ENCODE assay signal across 14 cellular contexts in genomic region chr6:34618430-34619182, GRCh38.
DNase-seq lines count a peak whose midpoint lies in the region; ATAC-seq, FAIRE-seq and TF ChIP-seq lines count a peak whose summit lies in the region.
"Had no signal": no experiment of that assay in that cellular context is flagged by ENCODE, and none has a peak within 500 bp of the region (broad histone marks: within the 10 kb centered on the region; RNA-seq: fewer than 3 reads in every experiment).

No MANE protein-coding gene starts in this region.

- ATAC-seq in GM12878, result no peak
- ATAC-seq in naive thymus-derived CD8-positive, alpha-beta T cell, result no peak

- RAD21 ChIA-PET in GM12878 (lab: Charles Lee; ENCODE audit: unreplicated experiment), result interaction anchor here (1.1 to 1.5 kb wide), 2 partner anchors 9 to 11 kb away, joined by 3 read pairs; no protein-coding TSS in a partner anchor

- peak overlapping the region in 6 of 7 donors; percentile 0 to 54 (median 21) for H3K27ac Mint-ChIP-seq in CD14-positive monocyte
- peak overlapping the region in 5 of 7 donors; percentile 48 to 94 (median 79) for H3K27ac Mint-ChIP-seq in CD4-positive, alpha-beta memory T cell
- H3K27ac Mint-ChIP-seq in naive thymus-derived CD8-positive, alpha-beta T cell, result peak overlapping the region in 7 of 10 donors; percentile 7 to 66 (median 44)

- no peak for TF ChIP-seq EP300 in GM12878 (IDR thresholded peaks at IDR 0.05; ENCODE audit: borderline replicate concordance in 1 of 2, control insufficient read depth in 1 of 2, low read depth in 2 of 2, low read length in 2 of 2)

- SMC1A ChIA-PET in GM12878 (lab: Charles Lee; ENCODE audit: uncharacterized antibody, unreplicated experiment), result interaction anchor here (0.6 to 3.7 kb wide), 5 partner anchors 9 to 289 kb away, joined by 3 to 16 read pairs (median 6); no protein-coding TSS in a partner anchor

- TF ChIP-seq POLR2A in GM12878 (IDR thresholded peaks at IDR 0.05; ENCODE audit: low read depth, low read length), result no peak

- H3K4me2 ChIP-seq in GM12878 (ENCODE audit: control insufficient read depth, insufficient read depth), result no peak overlapping the region
- H3K4me2 ChIP-seq: KMS-11 had no signal

- TSS peak; percentile 40 for BruUV-seq in GM12878 (replicated peaks; lab: Mats Ljungman, UMichigan)

- no peaks in the 10 kb centered on the region for H3K27me3 Mint-ChIP-seq in CD14-positive monocyte (ENCODE audit: low read depth in 3 of 3)
- H3K27me3 Mint-ChIP-seq in CD4-positive, alpha-beta memory T cell, result no peaks in the 10 kb centered on the region
- H3K27me3 Mint-ChIP-seq in naive thymus-derived CD8-positive, alpha-beta T cell, result no peaks in the 10 kb centered on the region
- H3K27me3 Mint-ChIP-seq: CD4-positive, alpha-beta T cell had no signal

- no peak for TF ChIP-seq RAD21 in GM12878 (IDR thresholded peaks at IDR 0.05; ENCODE audit: insufficient read depth, low read depth, low read length)

- no peak overlapping the region for H3K9ac ChIP-seq in GM12878 (ENCODE audit: control insufficient read depth, insufficient read depth, low read length)
- H3K9ac ChIP-seq: KMS-11 had no signal

- peaks cover 21% of the 10 kb centered on the region in 2 donors for H3K36me3 Mint-ChIP-seq in CD14-positive monocyte
- H3K36me3 Mint-ChIP-seq in CD4-positive, alpha-beta memory T cell, result peaks cover 4 to 19% of the 10 kb centered on the region in 2 donors
- H3K36me3 Mint-ChIP-seq in naive thymus-derived CD8-positive, alpha-beta T cell, result peaks cover 0 to 35% (median 0%) of the 10 kb centered on the region in 3 donors

- peaks cover 13% of the 10 kb centered on the region for H3K4me1 Mint-ChIP-seq in CD14-positive monocyte
- H3K4me1 Mint-ChIP-seq in CD4-positive, alpha-beta memory T cell, result peaks cover 25 to 49% (median 37%) of the 10 kb centered on the region in 4 donors
- H3K4me1 Mint-ChIP-seq in naive thymus-derived CD8-positive, alpha-beta T cell, result peaks cover 21 to 42% (median 25%) of the 10 kb centered on the region in 4 donors

- DNase-seq in CD14-positive monocyte (ENCODE audit: low spot score), result no peak
- no peak for DNase-seq in CD4-positive, alpha-beta memory T cell
- DNase-seq in GM12878 (ENCODE audit: low read depth, low spot score), result no peak
- DNase-seq in naive thymus-derived CD8-positive, alpha-beta T cell, result no peak
- DNase-seq in GM03348 (ENCODE audit: low spot score), result no peak
- no peak for DNase-seq in amygdala (lab: John Stamatoyannopoulos, UW)
- DNase-seq in 8988T, result no peak
- DNase-seq: AML-193; CD4-positive, alpha-beta T cell; MV-4-11; NCI-H1694 treated with DMSO at 0.1 percent for 48 hours; Peyer's patch had no signal

- H3K36me3 ChIP-seq in CD4-positive, alpha-beta memory T cell (ENCODE audit: insufficient read depth, low read length), result peaks cover 6% of the 10 kb centered on the region
- peaks cover 14 to 15% of the 10 kb centered on the region in 2 experiments for H3K36me3 ChIP-seq in GM12878 (ENCODE audit: control insufficient read depth in 2 of 2, insufficient read depth in 2 of 2, low read length in 1 of 2)
- H3K36me3 ChIP-seq: Peyer's patch had no signal

- POLR2A ChIA-PET in CD4-positive, alpha-beta memory T cell (lab: Charles Lee; ENCODE audit: partially characterized antibody), result no interaction called here
- POLR2A ChIA-PET in GM12878 (lab: Charles Lee), result interaction anchor here (0.6 kb wide), 2 partner anchors 150 to 336 kb away, joined by 3 to 4 read pairs; no protein-coding TSS in a partner anchor
- POLR2A ChIA-PET in naive thymus-derived CD8-positive, alpha-beta T cell (lab: Charles Lee), result interaction anchor here (0.6 kb wide), 1 partner anchor 489 kb away, joined by 3 read pairs; no protein-coding TSS in a partner anchor

- H3K4me1 ChIP-seq in CD4-positive, alpha-beta memory T cell (ENCODE audit: insufficient read depth, low read length), result peaks cover 9% of the 10 kb centered on the region
- H3K4me1 ChIP-seq in GM12878 (ENCODE audit: control insufficient read depth, insufficient read depth, low read length), result no peaks in the 10 kb centered on the region
- H3K4me1 ChIP-seq: Peyer's patch had no signal

- H3K9me3 ChIP-seq in CD4-positive, alpha-beta memory T cell (ENCODE audit: control insufficient read depth in 1 of 2, low read length in 2 of 2), result no peaks in the 10 kb centered on the region
- no peaks in the 10 kb centered on the region for H3K9me3 ChIP-seq in GM12878 (replicated peaks; ENCODE audit: control insufficient read depth, insufficient read depth, low read length)
- H3K9me3 ChIP-seq: Peyer's patch had no signal

- H3K79me2 ChIP-seq in GM12878 (ENCODE audit: control insufficient read depth, insufficient read depth, low read length), result peaks cover 12% of the 10 kb centered on the region

- no peak overlapping the region for H3K4me3 Mint-ChIP-seq in CD14-positive monocyte
- no peak overlapping the region for H3K4me3 Mint-ChIP-seq in CD4-positive, alpha-beta memory T cell
- H3K4me3 Mint-ChIP-seq in naive thymus-derived CD8-positive, alpha-beta T cell, result no peak overlapping the region
- H3K4me3 Mint-ChIP-seq: CD4-positive, alpha-beta T cell had no signal

- in situ Hi-C loops in GM12878 (cut with MboI), result loop anchor here (25.0 kb wide), 1 partner anchor 381 kb away; the partner anchor contains the start of genes HMGA1 and SMIM29

- H3K27ac ChIP-seq in CD4-positive, alpha-beta memory T cell (ENCODE audit: low read depth, low read length), result no peak overlapping the region
- no peak overlapping the region for H3K27ac ChIP-seq in GM12878 (ENCODE audit: control insufficient read depth, insufficient read depth)
- H3K27ac ChIP-seq: KMS-11, Peyer's patch, SK-N-MC had no signal

- CTCF ChIA-PET in CD4-positive, alpha-beta memory T cell (lab: Charles Lee; ENCODE audit: partially characterized antibody), result interaction anchor here (1.0 to 4.9 kb wide), 2 partner anchors 9 to 20 kb away, joined by 3 to 26 read pairs; no protein-coding TSS in a partner anchor
- CTCF ChIA-PET in GM12878 (lab: Yijun Ruan, JAX), result interaction anchor here (0.8 to 1.7 kb wide), 2 partner anchors 9 to 158 kb away, joined by 3 to 6 read pairs; no protein-coding TSS in a partner anchor

- no peaks in the 10 kb centered on the region for H4K20me1 ChIP-seq in GM12878 (ENCODE audit: control insufficient read depth, insufficient read depth)

- TF ChIP-seq CTCF in CD14-positive monocyte (IDR thresholded peaks at IDR 0.05), result no peak
- no peak for TF ChIP-seq CTCF in GM12878 (IDR thresholded peaks at IDR 0.05 in 2 of 3, conservative IDR thresholded peaks at IDR 0.05 in 1 of 3; ENCODE audit: control insufficient read depth in 2 of 3, extremely low read depth in 1 of 3, insufficient read depth in 1 of 3, low read depth in 3 of 3, low read length in 3 of 3)

- WGBS in GM12878 (ENCODE audit: insufficient coverage, insufficient replicate concordance, low lambda C conversion rate, missing lambda C conversion rate), result 98% methylated on average over 5 of the region's 5 CpGs

- H3K27me3 ChIP-seq in CD4-positive, alpha-beta memory T cell (ENCODE audit: insufficient read depth, low read length), result no peaks in the 10 kb centered on the region
- H3K27me3 ChIP-seq in GM12878 (replicated peaks in 1 of 2; ENCODE audit: control insufficient read depth in 2 of 2, insufficient read depth in 2 of 2, low read length in 1 of 2), result no peaks in the 10 kb centered on the region
- H3K27me3 ChIP-seq: Peyer's patch had no signal

- no peak overlapping the region for H3K4me3 ChIP-seq in CD4-positive, alpha-beta memory T cell (ENCODE audit: low read length in 2 of 2)
- H3K4me3 ChIP-seq in GM12878, result no peak overlapping the region
- H3K4me3 ChIP-seq: Peyer's patch, SK-N-MC had no signal

- intact Hi-C loops in CD14-positive monocyte (cut with micrococcal nuclease) (no loop called here), GM12878 (cut with micrococcal nuclease; ENCODE audit: unreplicated experiment) (no loop called here)
- intact Hi-C loops in CD4-positive, alpha-beta memory T cell (cut with micrococcal nuclease), result no loop called here

- no peak overlapping the region for H2AFZ ChIP-seq in GM12878 (ENCODE audit: control insufficient read depth, low read depth, low read length)

- peaks cover 0 to 2% (median 0%) of the 10 kb centered on the region in 7 donors for H3K9me3 Mint-ChIP-seq in CD14-positive monocyte
- no peaks in the 10 kb centered on the region for H3K9me3 Mint-ChIP-seq in CD4-positive, alpha-beta memory T cell
- no peaks in the 10 kb centered on the region for H3K9me3 Mint-ChIP-seq in naive thymus-derived CD8-positive, alpha-beta T cell
- H3K9me3 Mint-ChIP-seq: CD4-positive, alpha-beta T cell had no signal

- no peak for FAIRE-seq in GM12878 (lab: Jason Lieb, UNC)

TF ChIP-seq in GM12878, 131 proteins besides CTCF, POLR2A, EP300 and RAD21 (continues in another document):
- TF ChIP-seq ZNF207 (IDR thresholded peaks at IDR 0.05; ENCODE audit: borderline replicate concordance) (no peak), SIX5 (IDR thresholded peaks at IDR 0.05; ENCODE audit: low read depth, low read length, severe bottlenecking) (no peak), SKIL (IDR thresholded peaks at IDR 0.05; ENCODE audit: low read depth, poor library complexity, severe bottlenecking) (no peak), BACH1 (IDR thresholded peaks at IDR 0.05; ENCODE audit: borderline replicate concordance) (no peak), SIN3A (IDR thresholded peaks at IDR 0.05; ENCODE audit: low read depth, low read length) (no peak)

Comparison
In these comparisons a context has a peak if more than half of its experiments do, and no peak if none do; other contexts are left out.
1. H3K27ac Mint-ChIP-seq: peak in every context shown above with its lines; median percentile 79 in CD4-positive, alpha-beta memory T cell; 44 in naive thymus-derived CD8-positive, alpha-beta T cell; 21 in CD14-positive monocyte.